8 cellular contexts compared by ENCODE assay signal in genomic region chr12:105053116-105053572, GRCh38. TPM values are rescaled to one million over a fixed set of nuclear protein-coding genes. Genes with fewer than 3 reads are reported as not detected.
DNase-seq lines count a peak whose midpoint lies in the region; ATAC-seq and TF ChIP-seq lines count a peak whose summit lies in the region.

No MANE protein-coding gene starts in this region.

- peaks cover 32% of the 10 kb centered on the region for H3K9me3 Mint-ChIP-seq in WTC11

- H3K36me3 Mint-ChIP-seq in WTC11, result peaks cover 37% of the 10 kb centered on the region

- no peaks in the 10 kb centered on the region; the same call in 1 of the 2 replicates for H3K4me1 Mint-ChIP-seq in WTC11

- no peak overlapping the region for H3K27ac Mint-ChIP-seq in WTC11

- ATAC-seq in HG03064 (IDR thresholded peaks at IDR 0.05; ENCODE audit: low read depth, unreplicated experiment) (peak; percentile 71), WTC11 (peak; percentile 82), HG03039 (IDR thresholded peaks at IDR 0.05; ENCODE audit: unreplicated experiment) (no peak)

- DNase-seq in EH (ENCODE audit: low read depth), result peak; percentile 70
- peak; percentile 28 for DNase-seq in NCI-H226
- peak; percentile 79 for DNase-seq in WTC11 (ENCODE audit: low spot score)
- DNase-seq in cardiac fibroblast (ENCODE audit: low read depth in 2 of 2), result peak; percentile 85
- DNase-seq in kidney epithelial cell (ENCODE audit: low read depth), result no peak
- peak; percentile 75 to 78 for DNase-seq in stimulated activated CD4-positive, alpha-beta T cell treated with anti-CD3 and anti-CD28 coated beads, Interleukin-2, amount 100 ng/mL, for 24 hours

- H3K4me3 ChIP-seq in cardiac fibroblast (replicated peaks in 1 of 2; ENCODE audit: low read depth in 2 of 2, low read length in 2 of 2), result no peak overlapping the region
- no peak overlapping the region for H3K4me3 ChIP-seq in kidney epithelial cell (ENCODE audit: low read depth, low read length)

- H3K27me3 Mint-ChIP-seq in WTC11 (ENCODE audit: low read depth), result no peaks in the 10 kb centered on the region

- no peaks in the 10 kb centered on the region for H3K36me3 ChIP-seq in kidney epithelial cell (ENCODE audit: control insufficient read depth, insufficient read depth, low read length)

- no peaks in the 10 kb centered on the region for H3K27me3 ChIP-seq in kidney epithelial cell (ENCODE audit: control insufficient read depth, insufficient read depth, low read length)

- TF ChIP-seq CTCF in WTC11 (IDR thresholded peaks at IDR 0.05) (peak; percentile 75), cardiac fibroblast (IDR thresholded peaks at IDR 0.05; ENCODE audit: low read depth, low read length) (peak; percentile 84), kidney epithelial cell (IDR thresholded peaks at IDR 0.05; ENCODE audit: insufficient read depth, low read length, poor library complexity, severe bottlenecking) (peak; percentile 89)

- POLR2A ChIA-PET in WTC11 (lab: Charles Lee), result no interaction called here

- CTCF ChIA-PET in WTC11 (lab: Charles Lee), result interaction anchor here (0.9 to 2.8 kb wide), 17 partner anchors 9 to 671 kb away, joined by 3 to 23 read pairs (median 4); partner anchors contain the start of genes ALDH1L2 and WASHC4

- H3K4me3 Mint-ChIP-seq in WTC11, result no peak overlapping the region

TF ChIP-seq in WTC11, 78 proteins besides CTCF, POLR2A, EP300 and RAD21 (continues in another document):
- TF ChIP-seq, protein P1, sequence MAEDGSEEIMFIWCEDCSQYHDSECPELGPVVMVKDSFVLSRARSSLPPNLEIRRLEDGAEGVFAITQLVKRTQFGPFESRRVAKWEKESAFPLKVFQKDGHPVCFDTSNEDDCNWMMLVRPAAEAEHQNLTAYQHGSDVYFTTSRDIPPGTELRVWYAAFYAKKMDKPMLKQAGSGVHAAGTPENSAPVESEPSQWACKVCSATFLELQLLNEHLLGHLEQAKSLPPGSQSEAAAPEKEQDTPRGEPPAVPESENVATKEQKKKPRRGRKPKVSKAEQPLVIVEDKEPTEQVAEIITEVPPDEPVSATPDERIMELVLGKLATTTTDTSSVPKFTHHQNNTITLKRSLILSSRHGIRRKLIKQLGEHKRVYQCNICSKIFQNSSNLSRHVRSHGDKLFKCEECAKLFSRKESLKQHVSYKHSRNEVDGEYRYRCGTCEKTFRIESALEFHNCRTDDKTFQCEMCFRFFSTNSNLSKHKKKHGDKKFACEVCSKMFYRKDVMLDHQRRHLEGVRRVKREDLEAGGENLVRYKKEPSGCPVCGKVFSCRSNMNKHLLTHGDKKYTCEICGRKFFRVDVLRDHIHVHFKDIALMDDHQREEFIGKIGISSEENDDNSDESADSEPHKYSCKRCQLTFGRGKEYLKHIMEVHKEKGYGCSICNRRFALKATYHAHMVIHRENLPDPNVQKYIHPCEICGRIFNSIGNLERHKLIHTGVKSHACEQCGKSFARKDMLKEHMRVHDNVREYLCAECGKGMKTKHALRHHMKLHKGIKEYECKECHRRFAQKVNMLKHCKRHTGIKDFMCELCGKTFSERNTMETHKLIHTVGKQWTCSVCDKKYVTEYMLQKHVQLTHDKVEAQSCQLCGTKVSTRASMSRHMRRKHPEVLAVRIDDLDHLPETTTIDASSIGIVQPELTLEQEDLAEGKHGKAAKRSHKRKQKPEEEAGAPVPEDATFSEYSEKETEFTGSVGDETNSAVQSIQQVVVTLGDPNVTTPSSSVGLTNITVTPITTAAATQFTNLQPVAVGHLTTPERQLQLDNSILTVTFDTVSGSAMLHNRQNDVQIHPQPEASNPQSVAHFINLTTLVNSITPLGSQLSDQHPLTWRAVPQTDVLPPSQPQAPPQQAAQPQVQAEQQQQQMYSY (CRISPR knock-in tag; IDR thresholded peaks at IDR 0.05), result no peak
- TF ChIP-seq, protein P2, sequence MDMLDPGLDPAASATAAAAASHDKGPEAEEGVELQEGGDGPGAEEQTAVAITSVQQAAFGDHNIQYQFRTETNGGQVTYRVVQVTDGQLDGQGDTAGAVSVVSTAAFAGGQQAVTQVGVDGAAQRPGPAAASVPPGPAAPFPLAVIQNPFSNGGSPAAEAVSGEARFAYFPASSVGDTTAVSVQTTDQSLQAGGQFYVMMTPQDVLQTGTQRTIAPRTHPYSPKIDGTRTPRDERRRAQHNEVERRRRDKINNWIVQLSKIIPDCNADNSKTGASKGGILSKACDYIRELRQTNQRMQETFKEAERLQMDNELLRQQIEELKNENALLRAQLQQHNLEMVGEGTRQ (CRISPR knock-in tag; IDR thresholded peaks at IDR 0.05), result no peak
- TF ChIP-seq CREM (CRISPR knock-in tag; IDR thresholded peaks at IDR 0.05), result no peak
- no peak for TF ChIP-seq USF1 (CRISPR knock-in tag; IDR thresholded peaks at IDR 0.05)
- TF ChIP-seq, protein P3, sequence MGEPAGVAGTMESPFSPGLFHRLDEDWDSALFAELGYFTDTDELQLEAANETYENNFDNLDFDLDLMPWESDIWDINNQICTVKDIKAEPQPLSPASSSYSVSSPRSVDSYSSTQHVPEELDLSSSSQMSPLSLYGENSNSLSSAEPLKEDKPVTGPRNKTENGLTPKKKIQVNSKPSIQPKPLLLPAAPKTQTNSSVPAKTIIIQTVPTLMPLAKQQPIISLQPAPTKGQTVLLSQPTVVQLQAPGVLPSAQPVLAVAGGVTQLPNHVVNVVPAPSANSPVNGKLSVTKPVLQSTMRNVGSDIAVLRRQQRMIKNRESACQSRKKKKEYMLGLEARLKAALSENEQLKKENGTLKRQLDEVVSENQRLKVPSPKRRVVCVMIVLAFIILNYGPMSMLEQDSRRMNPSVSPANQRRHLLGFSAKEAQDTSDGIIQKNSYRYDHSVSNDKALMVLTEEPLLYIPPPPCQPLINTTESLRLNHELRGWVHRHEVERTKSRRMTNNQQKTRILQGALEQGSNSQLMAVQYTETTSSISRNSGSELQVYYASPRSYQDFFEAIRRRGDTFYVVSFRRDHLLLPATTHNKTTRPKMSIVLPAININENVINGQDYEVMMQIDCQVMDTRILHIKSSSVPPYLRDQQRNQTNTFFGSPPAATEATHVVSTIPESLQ (CRISPR knock-in tag; IDR thresholded peaks at IDR 0.05), result no peak
- TF ChIP-seq, protein P4, sequence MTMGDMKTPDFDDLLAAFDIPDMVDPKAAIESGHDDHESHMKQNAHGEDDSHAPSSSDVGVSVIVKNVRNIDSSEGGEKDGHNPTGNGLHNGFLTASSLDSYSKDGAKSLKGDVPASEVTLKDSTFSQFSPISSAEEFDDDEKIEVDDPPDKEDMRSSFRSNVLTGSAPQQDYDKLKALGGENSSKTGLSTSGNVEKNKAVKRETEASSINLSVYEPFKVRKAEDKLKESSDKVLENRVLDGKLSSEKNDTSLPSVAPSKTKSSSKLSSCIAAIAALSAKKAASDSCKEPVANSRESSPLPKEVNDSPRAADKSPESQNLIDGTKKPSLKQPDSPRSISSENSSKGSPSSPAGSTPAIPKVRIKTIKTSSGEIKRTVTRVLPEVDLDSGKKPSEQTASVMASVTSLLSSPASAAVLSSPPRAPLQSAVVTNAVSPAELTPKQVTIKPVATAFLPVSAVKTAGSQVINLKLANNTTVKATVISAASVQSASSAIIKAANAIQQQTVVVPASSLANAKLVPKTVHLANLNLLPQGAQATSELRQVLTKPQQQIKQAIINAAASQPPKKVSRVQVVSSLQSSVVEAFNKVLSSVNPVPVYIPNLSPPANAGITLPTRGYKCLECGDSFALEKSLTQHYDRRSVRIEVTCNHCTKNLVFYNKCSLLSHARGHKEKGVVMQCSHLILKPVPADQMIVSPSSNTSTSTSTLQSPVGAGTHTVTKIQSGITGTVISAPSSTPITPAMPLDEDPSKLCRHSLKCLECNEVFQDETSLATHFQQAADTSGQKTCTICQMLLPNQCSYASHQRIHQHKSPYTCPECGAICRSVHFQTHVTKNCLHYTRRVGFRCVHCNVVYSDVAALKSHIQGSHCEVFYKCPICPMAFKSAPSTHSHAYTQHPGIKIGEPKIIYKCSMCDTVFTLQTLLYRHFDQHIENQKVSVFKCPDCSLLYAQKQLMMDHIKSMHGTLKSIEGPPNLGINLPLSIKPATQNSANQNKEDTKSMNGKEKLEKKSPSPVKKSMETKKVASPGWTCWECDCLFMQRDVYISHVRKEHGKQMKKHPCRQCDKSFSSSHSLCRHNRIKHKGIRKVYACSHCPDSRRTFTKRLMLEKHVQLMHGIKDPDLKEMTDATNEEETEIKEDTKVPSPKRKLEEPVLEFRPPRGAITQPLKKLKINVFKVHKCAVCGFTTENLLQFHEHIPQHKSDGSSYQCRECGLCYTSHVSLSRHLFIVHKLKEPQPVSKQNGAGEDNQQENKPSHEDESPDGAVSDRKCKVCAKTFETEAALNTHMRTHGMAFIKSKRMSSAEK (CRISPR knock-in tag; IDR thresholded peaks at IDR 0.05; ENCODE audit: borderline replicate concordance), result no peak
- no peak for TF ChIP-seq ZNF263 (CRISPR knock-in tag; IDR thresholded peaks at IDR 0.05; ENCODE audit: low read depth)
- no peak for TF ChIP-seq ZNF317 (CRISPR knock-in tag; IDR thresholded peaks at IDR 0.05; ENCODE audit: borderline replicate concordance, low read depth)
- no peak for TF ChIP-seq HMGXB4 (CRISPR knock-in tag; IDR thresholded peaks at IDR 0.05)
- no peak for TF ChIP-seq NFATC4 (CRISPR knock-in tag; IDR thresholded peaks at IDR 0.05)

RNA-seq across cellular contexts. Expression of gene ALDH1L2, which starts 31.1 kb away (rescaled TPM):
- total RNA-seq in WTC11 (2021) (3.5 to 7.7 TPM (median 5.5 TPM) in 3 replicates), kidney epithelial cell (15.0 and 15.5 TPM in 2 replicates)

RNA-seq across cellular contexts. Expression of gene WASHC4, which starts 54.4 kb away (rescaled TPM):
- 40.4 to 43.4 TPM (median 42.9 TPM) in 3 replicates for total RNA-seq in WTC11 (2021)
- 60.4 and 61.4 TPM in 2 replicates for total RNA-seq in kidney epithelial cell
